Comparison of ENCODE assay signal across 19 cellular contexts in genomic region chr4:17098946-17099345, GRCh38.
A peak's percentile ranks its signal among the peaks of the same experiment; 100 is the strongest.
DNase-seq lines count a peak whose midpoint lies in the region; FAIRE-seq and TF ChIP-seq lines count a peak whose summit lies in the region.
"Had no signal": no experiment of that assay in that cellular context is flagged by ENCODE, and none has a peak within 500 bp of the region (broad histone marks: within the 10 kb centered on the region; RNA-seq: fewer than 3 reads in every experiment).

No MANE protein-coding gene starts in this region.

- DNase-seq in BJ (ENCODE audit: low read depth) (peak; percentile 30), fibroblast of peridontal ligament (ENCODE audit: extremely low read depth) (peak; percentile 61), NCI-H1048 (lab: John Stamatoyannopoulos, UW) (no peak), HPDE6-E6E7 (ENCODE audit: extremely low spot score) (no peak)
- DNase-seq in activated T-helper 2 cell treated with anti-CD3 and anti-CD28 coated beads, Interferon-gamma antibody, Interleukin-2, Interleukin-4, amounts not matched to agents 10 μg/mL and 5 μg/mL and 100 μg/mL, durations not matched to agents 14 hours and 24 hours and 36 hours (ENCODE audit: low spot score) = no peak
- DNase-seq: AML-193; BE2C; C1 segment of cervical spinal cord; Calu3; CD4-positive, alpha-beta memory T cell; COR-L47; DMS53; DMS79 treated with DMSO at 0.1 percent for 48 hours; GF-D8; H7; HCEC 1CT had no signal

- H3K36me3 ChIP-seq in BJ (ENCODE audit: control insufficient read depth, insufficient read depth, low read length) = no peaks in the 10 kb centered on the region
- H3K36me3 ChIP-seq: BE2C had no signal

- no peaks in the 10 kb centered on the region for H3K4me1 Mint-ChIP-seq in activated T-helper 2 cell treated with anti-CD3 and anti-CD28 coated beads, Interferon-gamma antibody, Interleukin-2, Interleukin-4, amounts not matched to agents 10 μg/mL and 5 μg/mL and 100 μg/mL, durations not matched to agents 14 hours and 24 hours and 36 hours (ENCODE audit: low read depth)
- H3K4me1 Mint-ChIP-seq: CD4-positive, alpha-beta memory T cell had no signal

- H3K9me3 Mint-ChIP-seq in activated T-helper 2 cell treated with anti-CD3 and anti-CD28 coated beads, Interferon-gamma antibody, Interleukin-2, Interleukin-4, amounts not matched to agents 10 μg/mL and 5 μg/mL and 100 μg/mL, durations not matched to agents 14 hours and 24 hours and 36 hours = no peaks in the 10 kb centered on the region

- no peak overlapping the region for H3K4me3 ChIP-seq in BJ (ENCODE audit: low read depth, low read length)
- H3K4me3 ChIP-seq: GM23248 had no signal

- no peaks in the 10 kb centered on the region for H3K27me3 Mint-ChIP-seq in activated T-helper 2 cell treated with anti-CD3 and anti-CD28 coated beads, Interferon-gamma antibody, Interleukin-2, Interleukin-4, amounts not matched to agents 10 μg/mL and 5 μg/mL and 100 μg/mL, durations not matched to agents 14 hours and 24 hours and 36 hours (ENCODE audit: low read depth)

- TF ChIP-seq CTCF in BJ (IDR thresholded peaks at IDR 0.05; ENCODE audit: insufficient read depth, low read depth, low read length) = no peak

- H3K27ac Mint-ChIP-seq in activated T-helper 2 cell treated with anti-CD3 and anti-CD28 coated beads, Interferon-gamma antibody, Interleukin-2, Interleukin-4, amounts not matched to agents 10 μg/mL and 5 μg/mL and 100 μg/mL, durations not matched to agents 14 hours and 24 hours and 36 hours = no peak overlapping the region
- H3K27ac Mint-ChIP-seq: CD4-positive, alpha-beta memory T cell had no signal

- H3K27me3 ChIP-seq in BJ (ENCODE audit: control insufficient read depth, insufficient read depth, low read length) = no peaks in the 10 kb centered on the region
- H3K27me3 ChIP-seq: BE2C had no signal

- H3K36me3 Mint-ChIP-seq in activated T-helper 2 cell treated with anti-CD3 and anti-CD28 coated beads, Interferon-gamma antibody, Interleukin-2, Interleukin-4, amounts not matched to agents 10 μg/mL and 5 μg/mL and 100 μg/mL, durations not matched to agents 14 hours and 24 hours and 36 hours (ENCODE audit: low read depth) = no peaks in the 10 kb centered on the region
- H3K36me3 Mint-ChIP-seq: CD4-positive, alpha-beta memory T cell had no signal

- FAIRE-seq in endometrium (lab: Jason Lieb, UNC) = peak; percentile 63
- FAIRE-seq: H1 had no signal

- POLR2A ChIA-PET in BJ (lab: Charles Lee) = no interaction called here

- H3K4me3 Mint-ChIP-seq in activated T-helper 2 cell treated with anti-CD3 and anti-CD28 coated beads, Interferon-gamma antibody, Interleukin-2, Interleukin-4, amounts not matched to agents 10 μg/mL and 5 μg/mL and 100 μg/mL, durations not matched to agents 14 hours and 24 hours and 36 hours (ENCODE audit: low read depth) = no peak overlapping the region
- H3K4me3 Mint-ChIP-seq: CD4-positive, alpha-beta memory T cell had no signal

- intact Hi-C loops in activated T-helper 2 cell treated with anti-CD3 and anti-CD28 coated beads, Interferon-gamma antibody, Interleukin-2, Interleukin-4, amounts not matched to agents 10 μg/mL and 5 μg/mL and 100 μg/mL, durations not matched to agents 14 hours and 24 hours and 36 hours (cut with micrococcal nuclease) = no loop called here

- CTCF ChIA-PET in BJ (lab: Yijun Ruan, JAX) = no interaction called here

Comparison
In these comparisons a context has a peak if more than half of its experiments do, and no peak if none do; other contexts are left out.
1. DNase-seq: peak in BJ (single experiment) and fibroblast of peridontal ligament (single experiment); none in NCI-H1048 (single experiment), HPDE6-E6E7 (single experiment) and activated T-helper 2 cell treated with anti-CD3 and anti-CD28 coated beads, Interferon-gamma antibody, Interleukin-2, Interleukin-4, amounts not matched to agents 10 μg/mL and 5 μg/mL and 100 μg/mL, durations not matched to agents 14 hours and 24 hours and 36 hours (single experiment).